Comparison of ENCODE assay signal across 1 cellular context in the genomic region with DNA sequence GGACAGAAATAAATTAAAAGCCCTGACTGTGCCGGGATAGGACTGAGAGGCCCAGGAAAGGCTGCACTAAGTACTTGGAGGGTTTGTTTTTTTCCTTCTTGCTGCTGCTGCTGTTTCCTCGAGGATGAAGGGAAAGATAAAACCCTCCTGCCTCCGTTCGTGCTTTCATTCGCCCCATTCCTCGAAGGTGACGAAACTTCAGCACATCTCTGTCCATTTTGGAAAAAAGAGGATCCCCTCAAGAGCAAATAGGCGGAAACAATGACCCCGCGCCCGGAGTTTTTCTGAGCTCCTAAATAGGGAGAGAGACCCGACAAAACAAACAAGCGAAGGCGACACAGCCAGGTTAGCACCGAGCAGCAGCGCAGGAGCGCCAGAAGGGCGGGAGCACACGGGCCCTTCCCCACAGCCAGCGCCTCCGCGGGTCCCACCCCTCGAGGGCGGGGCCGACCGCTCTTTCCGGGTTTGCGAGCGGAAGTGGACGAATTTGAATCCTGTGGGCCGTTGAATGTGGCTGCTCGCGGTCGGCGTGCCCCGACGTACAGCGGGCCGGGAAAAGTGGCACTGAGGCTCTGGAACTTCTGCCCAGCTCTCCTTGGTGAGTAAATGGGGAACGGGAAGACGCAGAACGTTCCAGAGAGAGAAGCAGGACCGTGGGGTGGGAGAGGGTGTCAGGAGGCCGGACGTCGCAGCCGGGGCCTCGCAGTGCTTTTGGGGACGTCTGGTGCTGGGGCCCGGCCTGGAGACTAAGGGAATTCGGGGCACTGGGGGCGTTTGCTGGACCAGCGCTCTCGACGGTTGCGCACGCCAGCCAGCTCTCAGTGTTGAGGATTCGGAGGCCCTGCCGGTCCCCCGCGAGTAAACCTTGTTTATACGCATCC.
TF ChIP-seq lines count a peak whose summit lies in the region.

A gene with protein sequence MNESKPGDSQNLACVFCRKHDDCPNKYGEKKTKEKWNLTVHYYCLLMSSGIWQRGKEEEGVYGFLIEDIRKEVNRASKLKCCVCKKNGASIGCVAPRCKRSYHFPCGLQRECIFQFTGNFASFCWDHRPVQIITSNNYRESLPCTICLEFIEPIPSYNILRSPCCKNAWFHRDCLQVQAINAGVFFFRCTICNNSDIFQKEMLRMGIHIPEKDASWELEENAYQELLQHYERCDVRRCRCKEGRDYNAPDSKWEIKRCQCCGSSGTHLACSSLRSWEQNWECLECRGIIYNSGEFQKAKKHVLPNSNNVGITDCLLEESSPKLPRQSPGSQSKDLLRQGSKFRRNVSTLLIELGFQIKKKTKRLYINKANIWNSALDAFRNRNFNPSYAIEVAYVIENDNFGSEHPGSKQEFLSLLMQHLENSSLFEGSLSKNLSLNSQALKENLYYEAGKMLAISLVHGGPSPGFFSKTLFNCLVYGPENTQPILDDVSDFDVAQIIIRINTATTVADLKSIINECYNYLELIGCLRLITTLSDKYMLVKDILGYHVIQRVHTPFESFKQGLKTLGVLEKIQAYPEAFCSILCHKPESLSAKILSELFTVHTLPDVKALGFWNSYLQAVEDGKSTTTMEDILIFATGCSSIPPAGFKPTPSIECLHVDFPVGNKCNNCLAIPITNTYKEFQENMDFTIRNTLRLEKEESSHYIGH (plus strand): TSS at position 484 of the 881 bp plus-strand sequence. CDS start 21,922 bp downstream, outside the sequence.

TF ChIP-seq in GM12878, 131 proteins besides CTCF, POLR2A, EP300 and RAD21 (continued from another document and continues in another):
- TF ChIP-seq ASH2L (IDR thresholded peaks at IDR 0.05; ENCODE audit: borderline replicate concordance, low read depth) (0 out of 2 replicates have a peak, but pooled peaks have one; percentile 15), NFIC (IDR thresholded peaks at IDR 0.05; ENCODE audit: low read depth, low read length) (no peak), HDAC2 (IDR thresholded peaks at IDR 0.05) (no peak), STAT3 (IDR thresholded peaks at IDR 0.05; ENCODE audit: low read depth, low read length) (no peak), ZNF274 (IDR thresholded peaks at IDR 0.05; ENCODE audit: insufficient read depth, insufficient read length) (no peak), SREBF2 (IDR thresholded peaks at IDR 0.05; ENCODE audit: low read length) (no peak), TCF12 (IDR thresholded peaks at IDR 0.05; ENCODE audit: low read depth, low read length) (peak; percentile 36; the same call in 1 of the 2 replicates), CBX3 (IDR thresholded peaks at IDR 0.05; ENCODE audit: borderline replicate concordance, low read depth) (no peak), RUNX3 (IDR thresholded peaks at IDR 0.05; ENCODE audit: low read length) (peak; percentile 78), ESRRA (IDR thresholded peaks at IDR 0.05; ENCODE audit: low read length) (no peak), LARP7 (IDR thresholded peaks at IDR 0.05) (peak; percentile 88; the same call in 1 of the 2 replicates), BHLHE40 (IDR thresholded peaks at IDR 0.05; ENCODE audit: borderline replicate concordance in 1 of 2, low read depth in 2 of 2, low read length in 1 of 2) (peak; percentile 23 to 53; a peak in 1 of 4 replicates), EED (IDR thresholded peaks at IDR 0.05; ENCODE audit: low read depth) (no peak), HDGF (IDR thresholded peaks at IDR 0.05) (peak; percentile 60; the same call in 1 of the 2 replicates), ZNF207 (IDR thresholded peaks at IDR 0.05; ENCODE audit: borderline replicate concordance) (no peak), ZNF24 (IDR thresholded peaks at IDR 0.05) (no peak), NR2C2 (IDR thresholded peaks at IDR 0.05; ENCODE audit: borderline replicate concordance, control insufficient read depth, insufficient read length, low read depth) (no peak), NRF1 (conservative IDR thresholded peaks at IDR 0.05; ENCODE audit: low read depth, low read length) (0 out of 2 replicates have a peak, but pooled peaks have one; percentile 8), SIN3A (IDR thresholded peaks at IDR 0.05; ENCODE audit: low read depth, low read length) (peak; percentile 93), MTA3 (IDR thresholded peaks at IDR 0.05; ENCODE audit: borderline replicate concordance, low read length) (no peak), SRF (IDR thresholded peaks at IDR 0.05; ENCODE audit: low read depth in 2 of 2, low read length in 2 of 2) (no peak), MXI1 (IDR thresholded peaks at IDR 0.05; ENCODE audit: low read depth, low read length) (peak; percentile 93), MYC (IDR thresholded peaks at IDR 0.05; ENCODE audit: insufficient read depth, insufficient read length, insufficient replicate concordance, low read length, severe bottlenecking) (no peak), IKZF1 (conservative IDR thresholded peaks at IDR 0.05) (peak; percentile 96)
- TF ChIP-seq, protein P1, sequence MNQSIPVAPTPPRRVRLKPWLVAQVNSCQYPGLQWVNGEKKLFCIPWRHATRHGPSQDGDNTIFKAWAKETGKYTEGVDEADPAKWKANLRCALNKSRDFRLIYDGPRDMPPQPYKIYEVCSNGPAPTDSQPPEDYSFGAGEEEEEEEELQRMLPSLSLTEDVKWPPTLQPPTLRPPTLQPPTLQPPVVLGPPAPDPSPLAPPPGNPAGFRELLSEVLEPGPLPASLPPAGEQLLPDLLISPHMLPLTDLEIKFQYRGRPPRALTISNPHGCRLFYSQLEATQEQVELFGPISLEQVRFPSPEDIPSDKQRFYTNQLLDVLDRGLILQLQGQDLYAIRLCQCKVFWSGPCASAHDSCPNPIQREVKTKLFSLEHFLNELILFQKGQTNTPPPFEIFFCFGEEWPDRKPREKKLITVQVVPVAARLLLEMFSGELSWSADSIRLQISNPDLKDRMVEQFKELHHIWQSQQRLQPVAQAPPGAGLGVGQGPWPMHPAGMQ (IDR thresholded peaks at IDR 0.05; ENCODE audit: borderline replicate concordance) = no peak
- TF ChIP-seq, protein P2, sequence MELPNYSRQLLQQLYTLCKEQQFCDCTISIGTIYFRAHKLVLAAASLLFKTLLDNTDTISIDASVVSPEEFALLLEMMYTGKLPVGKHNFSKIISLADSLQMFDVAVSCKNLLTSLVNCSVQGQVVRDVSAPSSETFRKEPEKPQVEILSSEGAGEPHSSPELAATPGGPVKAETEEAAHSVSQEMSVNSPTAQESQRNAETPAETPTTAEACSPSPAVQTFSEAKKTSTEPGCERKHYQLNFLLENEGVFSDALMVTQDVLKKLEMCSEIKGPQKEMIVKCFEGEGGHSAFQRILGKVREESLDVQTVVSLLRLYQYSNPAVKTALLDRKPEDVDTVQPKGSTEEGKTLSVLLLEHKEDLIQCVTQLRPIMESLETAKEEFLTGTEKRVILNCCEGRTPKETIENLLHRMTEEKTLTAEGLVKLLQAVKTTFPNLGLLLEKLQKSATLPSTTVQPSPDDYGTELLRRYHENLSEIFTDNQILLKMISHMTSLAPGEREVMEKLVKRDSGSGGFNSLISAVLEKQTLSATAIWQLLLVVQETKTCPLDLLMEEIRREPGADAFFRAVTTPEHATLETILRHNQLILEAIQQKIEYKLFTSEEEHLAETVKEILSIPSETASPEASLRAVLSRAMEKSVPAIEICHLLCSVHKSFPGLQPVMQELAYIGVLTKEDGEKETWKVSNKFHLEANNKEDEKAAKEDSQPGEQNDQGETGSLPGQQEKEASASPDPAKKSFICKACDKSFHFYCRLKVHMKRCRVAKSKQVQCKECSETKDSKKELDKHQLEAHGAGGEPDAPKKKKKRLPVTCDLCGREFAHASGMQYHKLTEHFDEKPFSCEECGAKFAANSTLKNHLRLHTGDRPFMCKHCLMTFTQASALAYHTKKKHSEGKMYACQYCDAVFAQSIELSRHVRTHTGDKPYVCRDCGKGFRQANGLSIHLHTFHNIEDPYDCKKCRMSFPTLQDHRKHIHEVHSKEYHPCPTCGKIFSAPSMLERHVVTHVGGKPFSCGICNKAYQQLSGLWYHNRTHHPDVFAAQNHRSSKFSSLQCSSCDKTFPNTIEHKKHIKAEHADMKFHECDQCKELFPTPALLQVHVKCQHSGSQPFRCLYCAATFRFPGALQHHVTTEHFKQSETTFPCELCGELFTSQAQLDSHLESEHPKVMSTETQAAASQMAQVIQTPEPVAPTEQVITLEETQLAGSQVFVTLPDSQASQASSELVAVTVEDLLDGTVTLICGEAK (IDR thresholded peaks at IDR 0.05; ENCODE audit: borderline replicate concordance) = peak; percentile 87
- TF ChIP-seq, protein P3, sequence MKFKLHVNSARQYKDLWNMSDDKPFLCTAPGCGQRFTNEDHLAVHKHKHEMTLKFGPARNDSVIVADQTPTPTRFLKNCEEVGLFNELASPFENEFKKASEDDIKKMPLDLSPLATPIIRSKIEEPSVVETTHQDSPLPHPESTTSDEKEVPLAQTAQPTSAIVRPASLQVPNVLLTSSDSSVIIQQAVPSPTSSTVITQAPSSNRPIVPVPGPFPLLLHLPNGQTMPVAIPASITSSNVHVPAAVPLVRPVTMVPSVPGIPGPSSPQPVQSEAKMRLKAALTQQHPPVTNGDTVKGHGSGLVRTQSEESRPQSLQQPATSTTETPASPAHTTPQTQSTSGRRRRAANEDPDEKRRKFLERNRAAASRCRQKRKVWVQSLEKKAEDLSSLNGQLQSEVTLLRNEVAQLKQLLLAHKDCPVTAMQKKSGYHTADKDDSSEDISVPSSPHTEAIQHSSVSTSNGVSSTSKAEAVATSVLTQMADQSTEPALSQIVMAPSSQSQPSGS (IDR thresholded peaks at IDR 0.05; ENCODE audit: low read length) = no peak
- TF ChIP-seq, protein P4, sequence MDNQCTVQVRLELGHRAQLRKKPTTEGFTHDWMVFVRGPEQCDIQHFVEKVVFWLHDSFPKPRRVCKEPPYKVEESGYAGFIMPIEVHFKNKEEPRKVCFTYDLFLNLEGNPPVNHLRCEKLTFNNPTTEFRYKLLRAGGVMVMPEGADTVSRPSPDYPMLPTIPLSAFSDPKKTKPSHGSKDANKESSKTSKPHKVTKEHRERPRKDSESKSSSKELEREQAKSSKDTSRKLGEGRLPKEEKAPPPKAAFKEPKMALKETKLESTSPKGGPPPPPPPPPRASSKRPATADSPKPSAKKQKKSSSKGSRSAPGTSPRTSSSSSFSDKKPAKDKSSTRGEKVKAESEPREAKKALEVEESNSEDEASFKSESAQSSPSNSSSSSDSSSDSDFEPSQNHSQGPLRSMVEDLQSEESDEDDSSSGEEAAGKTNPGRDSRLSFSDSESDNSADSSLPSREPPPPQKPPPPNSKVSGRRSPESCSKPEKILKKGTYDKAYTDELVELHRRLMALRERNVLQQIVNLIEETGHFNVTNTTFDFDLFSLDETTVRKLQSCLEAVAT (IDR thresholded peaks at IDR 0.05) = no peak; the same call in 1 of the 2 replicates
- TF ChIP-seq, protein P5, sequence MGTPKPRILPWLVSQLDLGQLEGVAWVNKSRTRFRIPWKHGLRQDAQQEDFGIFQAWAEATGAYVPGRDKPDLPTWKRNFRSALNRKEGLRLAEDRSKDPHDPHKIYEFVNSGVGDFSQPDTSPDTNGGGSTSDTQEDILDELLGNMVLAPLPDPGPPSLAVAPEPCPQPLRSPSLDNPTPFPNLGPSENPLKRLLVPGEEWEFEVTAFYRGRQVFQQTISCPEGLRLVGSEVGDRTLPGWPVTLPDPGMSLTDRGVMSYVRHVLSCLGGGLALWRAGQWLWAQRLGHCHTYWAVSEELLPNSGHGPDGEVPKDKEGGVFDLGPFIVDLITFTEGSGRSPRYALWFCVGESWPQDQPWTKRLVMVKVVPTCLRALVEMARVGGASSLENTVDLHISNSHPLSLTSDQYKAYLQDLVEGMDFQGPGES (IDR thresholded peaks at IDR 0.05) = no peak
- TF ChIP-seq, protein P6, sequence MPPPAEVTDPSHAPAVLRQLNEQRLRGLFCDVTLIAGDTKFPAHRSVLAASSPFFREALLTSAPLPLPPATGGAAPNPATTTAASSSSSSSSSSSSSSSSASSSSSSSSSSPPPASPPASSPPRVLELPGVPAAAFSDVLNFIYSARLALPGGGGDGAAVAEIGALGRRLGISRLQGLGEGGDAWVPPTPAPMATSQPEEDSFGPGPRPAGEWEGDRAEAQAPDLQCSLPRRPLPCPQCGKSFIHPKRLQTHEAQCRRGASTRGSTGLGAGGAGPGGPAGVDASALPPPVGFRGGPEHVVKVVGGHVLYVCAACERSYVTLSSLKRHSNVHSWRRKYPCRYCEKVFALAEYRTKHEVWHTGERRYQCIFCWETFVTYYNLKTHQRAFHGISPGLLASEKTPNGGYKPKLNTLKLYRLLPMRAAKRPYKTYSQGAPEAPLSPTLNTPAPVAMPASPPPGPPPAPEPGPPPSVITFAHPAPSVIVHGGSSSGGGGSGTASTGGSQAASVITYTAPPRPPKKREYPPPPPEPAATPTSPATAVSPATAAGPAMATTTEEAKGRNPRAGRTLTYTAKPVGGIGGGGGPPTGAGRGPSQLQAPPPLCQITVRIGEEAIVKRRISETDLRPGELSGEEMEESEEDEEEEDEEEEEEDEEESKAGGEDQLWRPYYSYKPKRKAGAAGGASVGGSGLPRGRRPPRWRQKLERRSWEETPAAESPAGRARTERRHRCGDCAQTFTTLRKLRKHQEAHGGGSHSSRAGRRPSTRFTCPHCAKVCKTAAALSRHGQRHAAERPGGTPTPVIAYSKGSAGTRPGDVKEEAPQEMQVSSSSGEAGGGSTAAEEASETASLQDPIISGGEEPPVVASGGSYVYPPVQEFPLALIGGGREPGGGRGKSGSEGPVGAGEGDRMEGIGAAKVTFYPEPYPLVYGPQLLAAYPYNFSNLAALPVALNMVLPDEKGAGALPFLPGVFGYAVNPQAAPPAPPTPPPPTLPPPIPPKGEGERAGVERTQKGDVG (CRISPR knock-in tag; IDR thresholded peaks at IDR 0.05) = no peak
- TF ChIP-seq, protein P7, sequence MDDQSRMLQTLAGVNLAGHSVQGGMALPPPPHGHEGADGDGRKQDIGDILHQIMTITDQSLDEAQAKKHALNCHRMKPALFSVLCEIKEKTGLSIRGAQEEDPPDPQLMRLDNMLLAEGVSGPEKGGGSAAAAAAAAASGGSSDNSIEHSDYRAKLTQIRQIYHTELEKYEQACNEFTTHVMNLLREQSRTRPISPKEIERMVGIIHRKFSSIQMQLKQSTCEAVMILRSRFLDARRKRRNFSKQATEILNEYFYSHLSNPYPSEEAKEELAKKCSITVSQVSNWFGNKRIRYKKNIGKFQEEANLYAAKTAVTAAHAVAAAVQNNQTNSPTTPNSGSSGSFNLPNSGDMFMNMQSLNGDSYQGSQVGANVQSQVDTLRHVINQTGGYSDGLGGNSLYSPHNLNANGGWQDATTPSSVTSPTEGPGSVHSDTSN (IDR thresholded peaks at IDR 0.05; ENCODE audit: insufficient replicate concordance, low read depth, low read length) = no peak
- TF ChIP-seq, protein P8, sequence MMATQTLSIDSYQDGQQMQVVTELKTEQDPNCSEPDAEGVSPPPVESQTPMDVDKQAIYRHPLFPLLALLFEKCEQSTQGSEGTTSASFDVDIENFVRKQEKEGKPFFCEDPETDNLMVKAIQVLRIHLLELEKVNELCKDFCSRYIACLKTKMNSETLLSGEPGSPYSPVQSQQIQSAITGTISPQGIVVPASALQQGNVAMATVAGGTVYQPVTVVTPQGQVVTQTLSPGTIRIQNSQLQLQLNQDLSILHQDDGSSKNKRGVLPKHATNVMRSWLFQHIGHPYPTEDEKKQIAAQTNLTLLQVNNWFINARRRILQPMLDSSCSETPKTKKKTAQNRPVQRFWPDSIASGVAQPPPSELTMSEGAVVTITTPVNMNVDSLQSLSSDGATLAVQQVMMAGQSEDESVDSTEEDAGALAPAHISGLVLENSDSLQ (IDR thresholded peaks at IDR 0.05) = no peak
